23 cellular contexts compared by ENCODE assay signal in the genomic region with DNA sequence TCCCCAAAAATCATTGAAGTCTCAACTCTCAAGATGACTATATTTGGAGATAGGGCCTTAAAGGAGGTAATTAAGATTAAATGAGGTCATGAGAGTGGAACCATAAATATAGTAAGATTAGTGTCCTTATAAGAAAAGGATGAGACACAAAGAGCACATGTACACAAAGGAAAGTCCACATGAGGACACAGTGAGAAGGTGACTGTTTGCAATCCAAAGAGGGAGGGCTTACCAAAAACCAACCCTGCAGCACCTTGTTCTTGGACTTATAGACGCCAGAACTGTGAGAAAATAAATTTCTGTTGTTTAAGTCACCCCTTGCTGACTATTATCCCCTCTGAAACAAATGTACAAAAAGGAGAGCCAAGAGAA.
"Had no signal": no experiment of that assay in that cellular context is flagged by ENCODE, and none has a peak within 500 bp of the region (broad histone marks: within the 10 kb centered on the region; RNA-seq: fewer than 3 reads in every experiment).

No MANE protein-coding gene starts in this region.

- H3K4me2 ChIP-seq: hepatocyte had no signal

- H3K27me3 Mint-ChIP-seq: dendritic cell treated with granulocyte-macrophage colony-stimulating factor and Interleukin-4, amounts not matched to agents 40 ng/mL and 50 ng/mL, for 4 days; effector memory CD8-positive, alpha-beta T cell; naive B cell; type B pancreatic cell had no signal

- DNase-seq: effector memory CD8-positive, alpha-beta T cell; esophagus squamous epithelium; foreskin keratinocyte; head of caudate nucleus; left colon; left ventricle myocardium superior; midbrain; naive B cell; nephron progenitor cell; psoas muscle; retina; stimulated activated CD4-positive, alpha-beta T cell treated with anti-CD3 and anti-CD28 coated beads, Interleukin-2, amount 100 ng/mL, for 24 hours; stimulated activated CD4-positive, alpha-beta T cell treated with anti-CD3 and anti-CD28 coated beads, Interleukin-4, amount 100 ng/mL, for 4 hours; stimulated activated naive CD4-positive, alpha-beta T cell; stomach; substantia nigra had no signal

- H3K4me3 Mint-ChIP-seq: dendritic cell treated with granulocyte-macrophage colony-stimulating factor and Interleukin-4, amounts not matched to agents 40 ng/mL and 50 ng/mL, for 4 days; effector memory CD8-positive, alpha-beta T cell; naive B cell; nephron progenitor cell; type B pancreatic cell had no signal

- H3K4me1 ChIP-seq: psoas muscle had no signal

- H3K79me2 ChIP-seq: hepatocyte had no signal

- H3K4me1 Mint-ChIP-seq: naive B cell had no signal

- H2AFZ ChIP-seq: hepatocyte had no signal

- FAIRE-seq: colon had no signal

- H3K27me3 ChIP-seq: esophagus squamous epithelium, foreskin keratinocyte, hepatocyte, neutrophil, stomach had no signal

- H3K9me3 Mint-ChIP-seq: effector memory CD8-positive, alpha-beta T cell; nephron progenitor cell had no signal

- ATAC-seq: effector memory CD8-positive, alpha-beta T cell; foreskin keratinocyte; left colon; left ventricle myocardium superior; psoas muscle had no signal

- H3K36me3 ChIP-seq: esophagus squamous epithelium, neutrophil, stomach had no signal

- H3K36me3 Mint-ChIP-seq: type B pancreatic cell had no signal

- H3K9me3 ChIP-seq: neutrophil, psoas muscle had no signal

- H3K4me3 ChIP-seq: esophagus squamous epithelium, hepatocyte, lung, psoas muscle, stomach had no signal

- H3K27ac ChIP-seq: epithelial cell of prostate, esophagus squamous epithelium, foreskin keratinocyte, hepatocyte, neutrophil, psoas muscle had no signal

- H3K27ac Mint-ChIP-seq: dendritic cell treated with granulocyte-macrophage colony-stimulating factor and Interleukin-4, amounts not matched to agents 40 ng/mL and 50 ng/mL, for 4 days; effector memory CD8-positive, alpha-beta T cell; nephron progenitor cell; type B pancreatic cell had no signal
